ENCODE assay signal across 1 cellular context in the genomic region with DNA sequence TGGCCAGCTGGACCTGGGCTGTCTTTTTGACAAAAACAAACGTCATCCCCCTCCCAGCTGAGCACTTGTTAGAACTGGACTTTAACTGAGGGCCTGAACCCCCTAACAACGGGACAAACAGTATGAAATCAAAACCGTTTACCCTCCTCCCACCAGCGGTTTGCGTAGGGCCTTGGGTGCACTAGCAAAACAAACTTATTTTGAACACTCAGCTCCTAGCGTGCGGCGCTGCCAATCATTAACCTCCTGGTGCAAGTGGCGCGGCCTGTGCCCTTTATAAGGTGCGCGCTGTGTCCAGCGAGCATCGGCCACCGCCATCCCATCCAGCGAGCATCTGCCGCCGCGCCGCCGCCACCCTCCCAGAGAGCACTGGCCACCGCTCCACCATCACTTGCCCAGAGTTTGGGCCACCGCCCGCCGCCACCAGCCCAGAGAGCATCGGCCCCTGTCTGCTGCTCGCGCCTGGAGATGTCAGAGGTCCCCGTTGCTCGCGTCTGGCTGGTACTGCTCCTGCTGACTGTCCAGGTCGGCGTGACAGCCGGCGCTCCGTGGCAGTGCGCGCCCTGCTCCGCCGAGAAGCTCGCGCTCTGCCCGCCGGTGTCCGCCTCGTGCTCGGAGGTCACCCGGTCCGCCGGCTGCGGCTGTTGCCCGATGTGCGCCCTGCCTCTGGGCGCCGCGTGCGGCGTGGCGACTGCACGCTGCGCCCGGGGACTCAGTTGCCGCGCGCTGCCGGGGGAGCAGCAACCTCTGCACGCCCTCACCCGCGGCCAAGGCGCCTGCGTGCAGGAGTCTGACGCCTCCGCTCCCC.
TF ChIP-seq lines count a peak whose summit lies in the region.

A gene (plus strand): TSS at position 304 of the 808 bp plus-strand sequence. CDS start 165 bp downstream, at position 469.

TF ChIP-seq in HepG2, 621 proteins besides CTCF, POLR2A, EP300 and RAD21 (continued from another document and continues in another):
- TF ChIP-seq, protein P1, sequence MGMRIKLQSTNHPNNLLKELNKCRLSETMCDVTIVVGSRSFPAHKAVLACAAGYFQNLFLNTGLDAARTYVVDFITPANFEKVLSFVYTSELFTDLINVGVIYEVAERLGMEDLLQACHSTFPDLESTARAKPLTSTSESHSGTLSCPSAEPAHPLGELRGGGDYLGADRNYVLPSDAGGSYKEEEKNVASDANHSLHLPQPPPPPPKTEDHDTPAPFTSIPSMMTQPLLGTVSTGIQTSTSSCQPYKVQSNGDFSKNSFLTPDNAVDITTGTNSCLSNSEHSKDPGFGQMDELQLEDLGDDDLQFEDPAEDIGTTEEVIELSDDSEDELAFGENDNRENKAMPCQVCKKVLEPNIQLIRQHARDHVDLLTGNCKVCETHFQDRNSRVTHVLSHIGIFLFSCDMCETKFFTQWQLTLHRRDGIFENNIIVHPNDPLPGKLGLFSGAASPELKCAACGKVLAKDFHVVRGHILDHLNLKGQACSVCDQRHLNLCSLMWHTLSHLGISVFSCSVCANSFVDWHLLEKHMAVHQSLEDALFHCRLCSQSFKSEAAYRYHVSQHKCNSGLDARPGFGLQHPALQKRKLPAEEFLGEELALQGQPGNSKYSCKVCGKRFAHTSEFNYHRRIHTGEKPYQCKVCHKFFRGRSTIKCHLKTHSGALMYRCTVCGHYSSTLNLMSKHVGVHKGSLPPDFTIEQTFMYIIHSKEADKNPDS (CRISPR knock-in tag; IDR thresholded peaks at IDR 0.05): peak; percentile 77
- TF ChIP-seq ZNF605 (CRISPR knock-in tag; IDR thresholded peaks at IDR 0.05) (peak; percentile 90), MED13 (CRISPR knock-in tag; IDR thresholded peaks at IDR 0.05) (no peak), SMAD9 (CRISPR knock-in tag; IDR thresholded peaks at IDR 0.05) (peak; percentile 89; the same call in 1 of the 2 replicates), ZNF724P (CRISPR knock-in tag; IDR thresholded peaks at IDR 0.05; ENCODE audit: borderline replicate concordance) (no peak; the same call in none of the 2 replicates), MAFF (IDR thresholded peaks at IDR 0.05; ENCODE audit: low read depth, low read length) (peak; percentile 34; the same call in 1 of the 2 replicates), GFI1 (CRISPR knock-in tag; IDR thresholded peaks at IDR 0.05; ENCODE audit: borderline replicate concordance) (peak; percentile 81; the same call in 1 of the 2 replicates), ZNF543 (CRISPR knock-in tag; IDR thresholded peaks at IDR 0.05) (peak; percentile 92), SP1 (IDR thresholded peaks at IDR 0.05) (no peak), SP1 (CRISPR knock-in tag; IDR thresholded peaks at IDR 0.05) (peak; percentile 24; the same call in 1 of the 2 replicates), KLF11 (CRISPR knock-in tag; IDR thresholded peaks at IDR 0.05) (0 out of 2 replicates have a peak, but pooled peaks have one; percentile 39), ZSCAN25 (CRISPR knock-in tag; IDR thresholded peaks at IDR 0.05) (peak; percentile 61; the same call in 1 of the 2 replicates), RAD51 (IDR thresholded peaks at IDR 0.05; ENCODE audit: borderline replicate concordance) (no peak), REXO4 (CRISPR knock-in tag; IDR thresholded peaks at IDR 0.05; ENCODE audit: borderline replicate concordance) (peak; percentile 88; the same call in 1 of the 2 replicates), JARID2 (CRISPR knock-in tag; IDR thresholded peaks at IDR 0.05; ENCODE audit: insufficient replicate concordance) (peak; percentile 68), ZNF44 (CRISPR knock-in tag; IDR thresholded peaks at IDR 0.05) (peak; percentile 97), CC2D1A (CRISPR knock-in tag; IDR thresholded peaks at IDR 0.05) (no peak), ZNF772 (CRISPR knock-in tag; IDR thresholded peaks at IDR 0.05) (peak; percentile 87; the same call in 1 of the 2 replicates), ETV6 (CRISPR knock-in tag; conservative IDR thresholded peaks at IDR 0.05) (no peak), NCOA1 (CRISPR knock-in tag; IDR thresholded peaks at IDR 0.05) (no peak; the same call in 1 of the 2 replicates), HDAC6 (IDR thresholded peaks at IDR 0.05; ENCODE audit: low read depth, low read length) (no peak), EED (CRISPR knock-in tag; IDR thresholded peaks at IDR 0.05) (peak; percentile 79; the same call in 1 of the 2 replicates), ZKSCAN1 (IDR thresholded peaks at IDR 0.05; ENCODE audit: low read length) (no peak), SMARCE1 (IDR thresholded peaks at IDR 0.05; ENCODE audit: borderline replicate concordance) (no peak), ZNF12 (CRISPR knock-in tag; IDR thresholded peaks at IDR 0.05) (peak; percentile 69), SALL2 (CRISPR knock-in tag; IDR thresholded peaks at IDR 0.05) (peak; percentile 59; the same call in 1 of the 2 replicates), ZBTB1 (CRISPR knock-in tag; IDR thresholded peaks at IDR 0.05; ENCODE audit: borderline replicate concordance) (peak; percentile 83; the same call in 1 of the 2 replicates), ZEB1 (IDR thresholded peaks at IDR 0.05; ENCODE audit: insufficient replicate concordance, low read depth) (no peak), ZNF570 (CRISPR knock-in tag; IDR thresholded peaks at IDR 0.05; ENCODE audit: borderline replicate concordance) (no peak)
- TF ChIP-seq, protein P2, sequence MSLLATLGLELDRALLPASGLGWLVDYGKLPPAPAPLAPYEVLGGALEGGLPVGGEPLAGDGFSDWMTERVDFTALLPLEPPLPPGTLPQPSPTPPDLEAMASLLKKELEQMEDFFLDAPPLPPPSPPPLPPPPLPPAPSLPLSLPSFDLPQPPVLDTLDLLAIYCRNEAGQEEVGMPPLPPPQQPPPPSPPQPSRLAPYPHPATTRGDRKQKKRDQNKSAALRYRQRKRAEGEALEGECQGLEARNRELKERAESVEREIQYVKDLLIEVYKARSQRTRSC (CRISPR knock-in tag; IDR thresholded peaks at IDR 0.05; ENCODE audit: low read depth): peak; percentile 83; the same call in 1 of the 2 replicates
- TF ChIP-seq, protein P3, sequence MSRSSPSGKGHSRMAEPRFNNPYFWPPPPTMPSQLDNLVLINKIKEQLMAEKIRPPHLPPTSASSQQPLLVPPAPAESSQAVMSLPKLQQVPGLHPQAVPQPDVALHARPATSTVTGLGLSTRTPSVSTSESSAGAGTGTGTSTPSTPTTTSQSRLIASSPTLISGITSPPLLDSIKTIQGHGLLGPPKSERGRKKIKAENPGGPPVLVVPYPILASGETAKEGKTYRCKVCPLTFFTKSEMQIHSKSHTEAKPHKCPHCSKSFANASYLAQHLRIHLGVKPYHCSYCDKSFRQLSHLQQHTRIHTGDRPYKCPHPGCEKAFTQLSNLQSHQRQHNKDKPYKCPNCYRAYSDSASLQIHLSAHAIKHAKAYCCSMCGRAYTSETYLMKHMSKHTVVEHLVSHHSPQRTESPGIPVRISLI (CRISPR knock-in tag; IDR thresholded peaks at IDR 0.05; ENCODE audit: borderline replicate concordance): peak; percentile 60; the same call in 1 of the 2 replicates
- TF ChIP-seq, protein P4, sequence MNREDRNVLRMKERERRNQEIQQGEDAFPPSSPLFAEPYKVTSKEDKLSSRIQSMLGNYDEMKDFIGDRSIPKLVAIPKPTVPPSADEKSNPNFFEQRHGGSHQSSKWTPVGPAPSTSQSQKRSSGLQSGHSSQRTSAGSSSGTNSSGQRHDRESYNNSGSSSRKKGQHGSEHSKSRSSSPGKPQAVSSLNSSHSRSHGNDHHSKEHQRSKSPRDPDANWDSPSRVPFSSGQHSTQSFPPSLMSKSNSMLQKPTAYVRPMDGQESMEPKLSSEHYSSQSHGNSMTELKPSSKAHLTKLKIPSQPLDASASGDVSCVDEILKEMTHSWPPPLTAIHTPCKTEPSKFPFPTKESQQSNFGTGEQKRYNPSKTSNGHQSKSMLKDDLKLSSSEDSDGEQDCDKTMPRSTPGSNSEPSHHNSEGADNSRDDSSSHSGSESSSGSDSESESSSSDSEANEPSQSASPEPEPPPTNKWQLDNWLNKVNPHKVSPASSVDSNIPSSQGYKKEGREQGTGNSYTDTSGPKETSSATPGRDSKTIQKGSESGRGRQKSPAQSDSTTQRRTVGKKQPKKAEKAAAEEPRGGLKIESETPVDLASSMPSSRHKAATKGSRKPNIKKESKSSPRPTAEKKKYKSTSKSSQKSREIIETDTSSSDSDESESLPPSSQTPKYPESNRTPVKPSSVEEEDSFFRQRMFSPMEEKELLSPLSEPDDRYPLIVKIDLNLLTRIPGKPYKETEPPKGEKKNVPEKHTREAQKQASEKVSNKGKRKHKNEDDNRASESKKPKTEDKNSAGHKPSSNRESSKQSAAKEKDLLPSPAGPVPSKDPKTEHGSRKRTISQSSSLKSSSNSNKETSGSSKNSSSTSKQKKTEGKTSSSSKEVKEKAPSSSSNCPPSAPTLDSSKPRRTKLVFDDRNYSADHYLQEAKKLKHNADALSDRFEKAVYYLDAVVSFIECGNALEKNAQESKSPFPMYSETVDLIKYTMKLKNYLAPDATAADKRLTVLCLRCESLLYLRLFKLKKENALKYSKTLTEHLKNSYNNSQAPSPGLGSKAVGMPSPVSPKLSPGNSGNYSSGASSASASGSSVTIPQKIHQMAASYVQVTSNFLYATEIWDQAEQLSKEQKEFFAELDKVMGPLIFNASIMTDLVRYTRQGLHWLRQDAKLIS (CRISPR knock-in tag; IDR thresholded peaks at IDR 0.05): peak; percentile 99
- TF ChIP-seq, protein P5, sequence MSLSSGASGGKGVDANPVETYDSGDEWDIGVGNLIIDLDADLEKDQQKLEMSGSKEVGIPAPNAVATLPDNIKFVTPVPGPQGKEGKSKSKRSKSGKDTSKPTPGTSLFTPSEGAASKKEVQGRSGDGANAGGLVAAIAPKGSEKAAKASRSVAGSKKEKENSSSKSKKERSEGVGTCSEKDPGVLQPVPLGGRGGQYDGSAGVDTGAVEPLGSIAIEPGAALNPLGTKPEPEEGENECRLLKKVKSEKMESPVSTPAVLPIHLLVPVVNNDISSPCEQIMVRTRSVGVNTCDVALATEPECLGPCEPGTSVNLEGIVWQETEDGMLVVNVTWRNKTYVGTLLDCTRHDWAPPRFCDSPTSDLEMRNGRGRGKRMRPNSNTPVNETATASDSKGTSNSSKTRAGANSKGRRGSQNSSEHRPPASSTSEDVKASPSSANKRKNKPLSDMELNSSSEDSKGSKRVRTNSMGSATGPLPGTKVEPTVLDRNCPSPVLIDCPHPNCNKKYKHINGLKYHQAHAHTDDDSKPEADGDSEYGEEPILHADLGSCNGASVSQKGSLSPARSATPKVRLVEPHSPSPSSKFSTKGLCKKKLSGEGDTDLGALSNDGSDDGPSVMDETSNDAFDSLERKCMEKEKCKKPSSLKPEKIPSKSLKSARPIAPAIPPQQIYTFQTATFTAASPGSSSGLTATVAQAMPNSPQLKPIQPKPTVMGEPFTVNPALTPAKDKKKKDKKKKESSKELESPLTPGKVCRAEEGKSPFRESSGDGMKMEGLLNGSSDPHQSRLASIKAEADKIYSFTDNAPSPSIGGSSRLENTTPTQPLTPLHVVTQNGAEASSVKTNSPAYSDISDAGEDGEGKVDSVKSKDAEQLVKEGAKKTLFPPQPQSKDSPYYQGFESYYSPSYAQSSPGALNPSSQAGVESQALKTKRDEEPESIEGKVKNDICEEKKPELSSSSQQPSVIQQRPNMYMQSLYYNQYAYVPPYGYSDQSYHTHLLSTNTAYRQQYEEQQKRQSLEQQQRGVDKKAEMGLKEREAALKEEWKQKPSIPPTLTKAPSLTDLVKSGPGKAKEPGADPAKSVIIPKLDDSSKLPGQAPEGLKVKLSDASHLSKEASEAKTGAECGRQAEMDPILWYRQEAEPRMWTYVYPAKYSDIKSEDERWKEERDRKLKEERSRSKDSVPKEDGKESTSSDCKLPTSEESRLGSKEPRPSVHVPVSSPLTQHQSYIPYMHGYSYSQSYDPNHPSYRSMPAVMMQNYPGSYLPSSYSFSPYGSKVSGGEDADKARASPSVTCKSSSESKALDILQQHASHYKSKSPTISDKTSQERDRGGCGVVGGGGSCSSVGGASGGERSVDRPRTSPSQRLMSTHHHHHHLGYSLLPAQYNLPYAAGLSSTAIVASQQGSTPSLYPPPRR (CRISPR knock-in tag; IDR thresholded peaks at IDR 0.05; ENCODE audit: borderline replicate concordance): peak; percentile 91
- TF ChIP-seq, protein P6, sequence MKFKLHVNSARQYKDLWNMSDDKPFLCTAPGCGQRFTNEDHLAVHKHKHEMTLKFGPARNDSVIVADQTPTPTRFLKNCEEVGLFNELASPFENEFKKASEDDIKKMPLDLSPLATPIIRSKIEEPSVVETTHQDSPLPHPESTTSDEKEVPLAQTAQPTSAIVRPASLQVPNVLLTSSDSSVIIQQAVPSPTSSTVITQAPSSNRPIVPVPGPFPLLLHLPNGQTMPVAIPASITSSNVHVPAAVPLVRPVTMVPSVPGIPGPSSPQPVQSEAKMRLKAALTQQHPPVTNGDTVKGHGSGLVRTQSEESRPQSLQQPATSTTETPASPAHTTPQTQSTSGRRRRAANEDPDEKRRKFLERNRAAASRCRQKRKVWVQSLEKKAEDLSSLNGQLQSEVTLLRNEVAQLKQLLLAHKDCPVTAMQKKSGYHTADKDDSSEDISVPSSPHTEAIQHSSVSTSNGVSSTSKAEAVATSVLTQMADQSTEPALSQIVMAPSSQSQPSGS (CRISPR knock-in tag; IDR thresholded peaks at IDR 0.05): peak; percentile 65; the same call in 1 of the 2 replicates
- TF ChIP-seq, protein P7, sequence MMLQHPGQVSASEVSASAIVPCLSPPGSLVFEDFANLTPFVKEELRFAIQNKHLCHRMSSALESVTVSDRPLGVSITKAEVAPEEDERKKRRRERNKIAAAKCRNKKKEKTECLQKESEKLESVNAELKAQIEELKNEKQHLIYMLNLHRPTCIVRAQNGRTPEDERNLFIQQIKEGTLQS (CRISPR knock-in tag; IDR thresholded peaks at IDR 0.05): no peak
- TF ChIP-seq, protein P8, sequence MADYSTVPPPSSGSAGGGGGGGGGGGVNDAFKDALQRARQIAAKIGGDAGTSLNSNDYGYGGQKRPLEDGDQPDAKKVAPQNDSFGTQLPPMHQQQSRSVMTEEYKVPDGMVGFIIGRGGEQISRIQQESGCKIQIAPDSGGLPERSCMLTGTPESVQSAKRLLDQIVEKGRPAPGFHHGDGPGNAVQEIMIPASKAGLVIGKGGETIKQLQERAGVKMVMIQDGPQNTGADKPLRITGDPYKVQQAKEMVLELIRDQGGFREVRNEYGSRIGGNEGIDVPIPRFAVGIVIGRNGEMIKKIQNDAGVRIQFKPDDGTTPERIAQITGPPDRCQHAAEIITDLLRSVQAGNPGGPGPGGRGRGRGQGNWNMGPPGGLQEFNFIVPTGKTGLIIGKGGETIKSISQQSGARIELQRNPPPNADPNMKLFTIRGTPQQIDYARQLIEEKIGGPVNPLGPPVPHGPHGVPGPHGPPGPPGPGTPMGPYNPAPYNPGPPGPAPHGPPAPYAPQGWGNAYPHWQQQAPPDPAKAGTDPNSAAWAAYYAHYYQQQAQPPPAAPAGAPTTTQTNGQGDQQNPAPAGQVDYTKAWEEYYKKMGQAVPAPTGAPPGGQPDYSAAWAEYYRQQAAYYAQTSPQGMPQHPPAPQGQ (CRISPR knock-in tag; IDR thresholded peaks at IDR 0.05; ENCODE audit: borderline replicate concordance): 0 out of 2 replicates have a peak, but pooled peaks have one; percentile 88
- TF ChIP-seq, protein P9, sequence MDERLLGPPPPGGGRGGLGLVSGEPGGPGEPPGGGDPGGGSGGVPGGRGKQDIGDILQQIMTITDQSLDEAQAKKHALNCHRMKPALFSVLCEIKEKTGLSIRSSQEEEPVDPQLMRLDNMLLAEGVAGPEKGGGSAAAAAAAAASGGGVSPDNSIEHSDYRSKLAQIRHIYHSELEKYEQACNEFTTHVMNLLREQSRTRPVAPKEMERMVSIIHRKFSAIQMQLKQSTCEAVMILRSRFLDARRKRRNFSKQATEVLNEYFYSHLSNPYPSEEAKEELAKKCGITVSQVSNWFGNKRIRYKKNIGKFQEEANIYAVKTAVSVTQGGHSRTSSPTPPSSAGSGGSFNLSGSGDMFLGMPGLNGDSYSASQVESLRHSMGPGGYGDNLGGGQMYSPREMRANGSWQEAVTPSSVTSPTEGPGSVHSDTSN (CRISPR knock-in tag; IDR thresholded peaks at IDR 0.05): peak; percentile 78
